8 cellular contexts compared by ENCODE assay signal in genomic region chr18:51030537-51031258, GRCh38. TPM values are rescaled to one million over a fixed set of nuclear protein-coding genes. Genes with fewer than 3 reads are reported as not detected.
A peak's percentile ranks its signal among the peaks of the same experiment; 100 is the strongest.
DNase-seq lines count a peak whose midpoint lies in the region; ATAC-seq and TF ChIP-seq lines count a peak whose summit lies in the region.

No MANE protein-coding gene starts in this region.

- CTCF ChIA-PET in AG04449 (lab: Yijun Ruan, JAX), result interaction anchor here (0.6 to 3.0 kb wide), 4 partner anchors 10 to 47 kb away, joined by 3 to 24 read pairs (median 4); no protein-coding TSS in a partner anchor

- TF ChIP-seq CTCF in AG04449 (IDR thresholded peaks at IDR 0.05; ENCODE audit: insufficient read depth, low read length, missing control alignments), result no peak
- no peak for TF ChIP-seq CTCF in epithelial cell of proximal tubule (conservative IDR thresholded peaks at IDR 0.05; ENCODE audit: low read depth, low read length)

- no peaks in the 10 kb centered on the region for H3K27me3 ChIP-seq in mucosa of rectum (ENCODE audit: control insufficient read depth in 2 of 2, insufficient read depth in 2 of 2, low read length in 2 of 2)

- DNase-seq in AG04449 (ENCODE audit: low read depth, low spot score) (no peak), NCI-H510A treated with DMSO at 0.1 percent for 48 hours (lab: John Stamatoyannopoulos, UW) (peak; percentile 12), activated T-cell treated with anti-CD3 and anti-CD28 coated beads for 24 hours (ENCODE audit: low read depth) (peak; percentile 54), epithelial cell of proximal tubule (ENCODE audit: low read depth) (no peak)
- DNase-seq in stimulated activated CD8-positive, alpha-beta memory T cell treated with anti-CD3 and anti-CD28 coated beads, Interleukin-4, amount 100 ng/mL, for 24 hours (ENCODE audit: low read depth), result peak; percentile 49

- peak; percentile 38 for ATAC-seq in GM18519 (IDR thresholded peaks at IDR 0.05; ENCODE audit: low FRiP score, unreplicated experiment)
- ATAC-seq in HG03095 (IDR thresholded peaks at IDR 0.05; ENCODE audit: unreplicated experiment), result peak; percentile 56

- H3K4me3 ChIP-seq in AG04449 (ENCODE audit: low read depth, low read length), result peak overlapping the region; percentile 84
- H3K4me3 ChIP-seq in epithelial cell of proximal tubule (ENCODE audit: low read depth, low read length), result peak overlapping the region; percentile 69
- H3K4me3 ChIP-seq in mucosa of rectum (ENCODE audit: low read length in 2 of 2), result peak overlapping the region; percentile 71 to 92

- peaks cover 0 to 9% of the 10 kb centered on the region in 2 donors for H3K36me3 ChIP-seq in mucosa of rectum (ENCODE audit: control insufficient read depth in 2 of 2, insufficient read depth in 2 of 2, low read length in 2 of 2)

- POLR2A ChIA-PET in AG04449 (lab: Yijun Ruan, JAX), result interaction anchor here (0.5 to 1.9 kb wide), 7 partner anchors 8 to 183 kb away, joined by 3 to 11 read pairs (median 4); partner anchors contain the start of genes ELAC1 and ME2

- peak overlapping the region; percentile 95 to 98 for H3K27ac ChIP-seq in mucosa of rectum (ENCODE audit: low read depth in 2 of 2, low read length in 2 of 2)

- H3K9ac ChIP-seq in mucosa of rectum (ENCODE audit: low read depth in 1 of 2, low read length in 2 of 2), result peak overlapping the region; percentile 95 to 99

- no peaks in the 10 kb centered on the region for H3K9me3 ChIP-seq in mucosa of rectum (ENCODE audit: control insufficient read depth in 2 of 2, low read length in 2 of 2)

- peaks cover 20 to 30% of the 10 kb centered on the region in 2 donors for H3K4me1 ChIP-seq in mucosa of rectum (ENCODE audit: control insufficient read depth in 2 of 2, insufficient read depth in 2 of 2, low read length in 2 of 2)

RNA-seq across cellular contexts. Expression of gene SMAD4, which starts 0.7 kb away (rescaled TPM):
- total RNA-seq in epithelial cell of proximal tubule, result 72.3 and 82.6 TPM in 2 replicates

Comparison
In these comparisons a context has a peak if more than half of its experiments do, and no peak if none do; other contexts are left out.
1. DNase-seq: peak in NCI-H510A treated with DMSO at 0.1 percent for 48 hours (single experiment), activated T-cell treated with anti-CD3 and anti-CD28 coated beads for 24 hours (single experiment) and stimulated activated CD8-positive, alpha-beta memory T cell treated with anti-CD3 and anti-CD28 coated beads, Interleukin-4, amount 100 ng/mL, for 24 hours (single experiment); none in AG04449 (single experiment) and epithelial cell of proximal tubule (single experiment).
2. Peak in every context shown above with its lines, with median percentiles within 50 percentile points of each other: H3K4me3 ChIP-seq.